1 cellular context compared by ENCODE assay signal in genomic region chr7:150368884-150369739, GRCh38.
TF ChIP-seq lines count a peak whose summit lies in the region.

No MANE protein-coding gene starts in this region.

TF ChIP-seq in HepG2, 621 proteins besides CTCF, POLR2A, EP300 and RAD21 (continued from another document and continues in another):
- no peak for TF ChIP-seq ZNF407 (CRISPR knock-in tag; IDR thresholded peaks at IDR 0.05; ENCODE audit: not compliant biosample characterization)
- no peak for TF ChIP-seq KDM6A (CRISPR knock-in tag; IDR thresholded peaks at IDR 0.05; ENCODE audit: low read depth)
- no peak for TF ChIP-seq SYNCRIP (IDR thresholded peaks at IDR 0.05; ENCODE audit: insufficient read depth, low read depth, low read length)
- peak; percentile 37; the same call in 1 of the 2 replicates for TF ChIP-seq ZBTB20 (CRISPR knock-in tag; IDR thresholded peaks at IDR 0.05; ENCODE audit: borderline replicate concordance, low read depth)
- no peak for TF ChIP-seq ZNF749 (CRISPR knock-in tag; IDR thresholded peaks at IDR 0.05; ENCODE audit: borderline replicate concordance)
- no peak for TF ChIP-seq NFE2L2 (IDR thresholded peaks at IDR 0.05; ENCODE audit: low read length)
- no peak for TF ChIP-seq MATR3 (CRISPR knock-in tag; IDR thresholded peaks at IDR 0.05)
- TF ChIP-seq SP1 (IDR thresholded peaks at IDR 0.05), result no peak
- TF ChIP-seq SP1 (CRISPR knock-in tag; IDR thresholded peaks at IDR 0.05), result no peak
- no peak; the same call in 1 of the 2 replicates for TF ChIP-seq ZNF639 (CRISPR knock-in tag; conservative IDR thresholded peaks at IDR 0.05)
- no peak for TF ChIP-seq REL (CRISPR knock-in tag; conservative IDR thresholded peaks at IDR 0.05)
- TF ChIP-seq RBM39 (IDR thresholded peaks at IDR 0.05; ENCODE audit: low read depth, low read length, poor library complexity, severe bottlenecking), result peak; percentile 11
- TF ChIP-seq SMAD1 (CRISPR knock-in tag; IDR thresholded peaks at IDR 0.05; ENCODE audit: borderline replicate concordance, low read depth), result no peak
- no peak; the same call in 1 of the 2 replicates for TF ChIP-seq AFF4 (CRISPR knock-in tag; IDR thresholded peaks at IDR 0.05)
- no peak for TF ChIP-seq ZGPAT (CRISPR knock-in tag; IDR thresholded peaks at IDR 0.05)
- no peak for TF ChIP-seq IRX3 (CRISPR knock-in tag; IDR thresholded peaks at IDR 0.05; ENCODE audit: borderline replicate concordance, low read depth)
- no peak for TF ChIP-seq BRF2 (CRISPR knock-in tag; IDR thresholded peaks at IDR 0.05)
- TF ChIP-seq ZC3H13 (CRISPR knock-in tag; IDR thresholded peaks at IDR 0.05), result 0 out of 2 replicates have a peak, but pooled peaks have one; percentile 22
- no peak for TF ChIP-seq ZNF652 (CRISPR knock-in tag; IDR thresholded peaks at IDR 0.05; ENCODE audit: borderline replicate concordance, low read depth)
- TF ChIP-seq ZNF235 (CRISPR knock-in tag; IDR thresholded peaks at IDR 0.05; ENCODE audit: borderline replicate concordance), result no peak; the same call in 1 of the 2 replicates
- TF ChIP-seq ZSCAN25 (CRISPR knock-in tag; IDR thresholded peaks at IDR 0.05), result no peak
- no peak for TF ChIP-seq ZNF501 (CRISPR knock-in tag; IDR thresholded peaks at IDR 0.05)
- TF ChIP-seq CEBPG (CRISPR knock-in tag; IDR thresholded peaks at IDR 0.05), result 0 out of 2 replicates have a peak, but pooled peaks have one; percentile 3
- TF ChIP-seq RORA (CRISPR knock-in tag; IDR thresholded peaks at IDR 0.05), result no peak
- TF ChIP-seq KDM4B (CRISPR knock-in tag; IDR thresholded peaks at IDR 0.05), result no peak
- TF ChIP-seq FUBP1 (CRISPR knock-in tag; IDR thresholded peaks at IDR 0.05; ENCODE audit: borderline replicate concordance), result no peak
- TF ChIP-seq NR0B2 (CRISPR knock-in tag; IDR thresholded peaks at IDR 0.05), result no peak; the same call in 1 of the 2 replicates
- TF ChIP-seq TRAFD1 (CRISPR knock-in tag; IDR thresholded peaks at IDR 0.05; ENCODE audit: borderline replicate concordance), result peak; percentile 85; the same call in 1 of the 2 replicates
- no peak for TF ChIP-seq ZNF775 (CRISPR knock-in tag; IDR thresholded peaks at IDR 0.05; ENCODE audit: borderline replicate concordance)
- TF ChIP-seq SAFB2 (CRISPR knock-in tag; IDR thresholded peaks at IDR 0.05; ENCODE audit: borderline replicate concordance, low read depth), result peak; percentile 87
- 0 out of 2 replicates have a peak, but pooled peaks have one; percentile 8 for TF ChIP-seq MAFG (CRISPR knock-in tag; IDR thresholded peaks at IDR 0.05)
- no peak for TF ChIP-seq FOXP4 (CRISPR knock-in tag; IDR thresholded peaks at IDR 0.05)
- no peak for TF ChIP-seq MEIS1 (CRISPR knock-in tag; IDR thresholded peaks at IDR 0.05; ENCODE audit: borderline replicate concordance)
- TF ChIP-seq ZNF720 (CRISPR knock-in tag; IDR thresholded peaks at IDR 0.05), result no peak
